1 cellular context compared by ENCODE assay signal in genomic region chr18:50307400-50307737, GRCh38.
TF ChIP-seq lines count a peak whose summit lies in the region.

No MANE protein-coding gene starts in this region.

TF ChIP-seq in endothelial cell of umbilical vein, 7 proteins besides CTCF, POLR2A, EP300 and RAD21 (continued from another document):
- TF ChIP-seq JUN (IDR thresholded peaks at IDR 0.05; ENCODE audit: borderline replicate concordance, insufficient read depth, insufficient read length, low read depth) (no peak), MYC (IDR thresholded peaks at IDR 0.05; ENCODE audit: low read depth, low read length) (no peak), POLR2AphosphoS5 (IDR thresholded peaks at IDR 0.05; ENCODE audit: insufficient read depth, low read depth, low read length) (no peak), GATA2 (IDR thresholded peaks at IDR 0.05; ENCODE audit: insufficient read depth, insufficient read length, low read depth, low read length) (no peak)
- TF ChIP-seq, protein P1, sequence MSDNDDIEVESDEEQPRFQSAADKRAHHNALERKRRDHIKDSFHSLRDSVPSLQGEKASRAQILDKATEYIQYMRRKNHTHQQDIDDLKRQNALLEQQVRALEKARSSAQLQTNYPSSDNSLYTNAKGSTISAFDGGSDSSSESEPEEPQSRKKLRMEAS (IDR thresholded peaks at IDR 0.05; ENCODE audit: insufficient read depth, insufficient read length) = no peak
TF ChIP-seq in endothelial cell of umbilical vein: peak in this region for 0.
